Comparison of ENCODE assay signal across 25 cellular contexts in the genomic region with DNA sequence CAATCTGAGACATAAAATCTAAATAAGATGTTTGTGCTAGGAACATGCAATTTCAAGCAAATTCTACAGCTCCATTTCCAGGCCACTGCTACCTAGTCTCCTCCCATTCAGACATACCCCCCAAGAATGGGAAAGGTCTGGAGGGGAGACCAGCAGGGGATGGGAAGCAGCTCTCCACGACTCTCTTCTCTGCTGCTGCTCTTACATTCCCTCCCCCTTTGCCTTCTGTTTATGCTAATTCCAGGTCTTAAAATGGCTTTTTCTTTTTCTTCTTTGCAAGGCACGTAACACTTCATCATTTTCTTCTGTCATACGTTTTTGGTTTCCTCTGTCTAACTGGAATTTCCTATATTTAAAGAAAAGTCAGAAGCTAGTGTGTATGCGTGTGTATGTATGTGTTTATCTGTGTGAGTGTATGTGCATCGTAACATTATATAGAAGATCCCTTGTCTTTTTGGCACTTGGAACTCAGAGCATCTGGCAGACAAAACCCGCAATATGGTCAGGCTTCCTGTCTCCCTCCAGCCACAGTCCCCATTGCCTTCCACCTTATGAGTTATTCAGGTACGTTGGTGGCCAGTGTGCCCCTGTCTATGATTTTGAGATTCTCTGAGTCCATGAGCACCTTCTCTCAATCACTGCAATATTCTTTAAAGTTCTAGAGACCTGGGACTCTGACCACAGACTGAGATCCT.
"Had no signal": no experiment of that assay in that cellular context is flagged by ENCODE, and none has a peak within 500 bp of the region (broad histone marks: within the 10 kb centered on the region; RNA-seq: fewer than 3 reads in every experiment).

No MANE protein-coding gene starts in this region.

- H3K27me3 ChIP-seq: esophagus squamous epithelium, heart right ventricle, left lung, sigmoid colon, testis, tibial artery had no signal

- H3K4me3 Mint-ChIP-seq: naive thymus-derived CD8-positive, alpha-beta T cell; nephron progenitor cell; stimulated activated memory B cell treated with anti-CD40 and anti-IgM and Interleukin-4, amounts not matched to agents 10 μg/mL and 1 μg/mL and 100 μg/mL, for 72 hours; type B pancreatic cell had no signal

- ATAC-seq: heart right ventricle; left cardiac atrium; left lung; naive thymus-derived CD8-positive, alpha-beta T cell; psoas muscle; right cardiac atrium; stimulated activated memory B cell treated with anti-CD40 and anti-IgM and Interleukin-4, amounts not matched to agents 10 μg/mL and 1 μg/mL and 100 μg/mL, for 72 hours; stimulated activated naive CD8-positive, alpha-beta T cell treated with anti-CD3 and anti-CD28 coated beads, Interleukin-15, Interleukin-2, amounts not matched to agents 100 U/mL and 50 U/mL, for 24 hours had no signal

- H3K9me3 ChIP-seq: testis had no signal

- H3K27ac Mint-ChIP-seq: naive thymus-derived CD8-positive, alpha-beta T cell; nephron progenitor cell; stimulated activated memory B cell treated with anti-CD40 and anti-IgM and Interleukin-4, amounts not matched to agents 10 μg/mL and 1 μg/mL and 100 μg/mL, for 72 hours; type B pancreatic cell had no signal

- H3K4me1 Mint-ChIP-seq: naive thymus-derived CD8-positive, alpha-beta T cell; stimulated activated memory B cell treated with anti-CD40 and anti-IgM and Interleukin-4, amounts not matched to agents 10 μg/mL and 1 μg/mL and 100 μg/mL, for 72 hours had no signal

- H3K36me3 Mint-ChIP-seq: stimulated activated memory B cell treated with anti-CD40 and anti-IgM and Interleukin-4, amounts not matched to agents 10 μg/mL and 1 μg/mL and 100 μg/mL, for 72 hours; type B pancreatic cell had no signal

- H3K27ac ChIP-seq: esophagus squamous epithelium, heart right ventricle, left lung, psoas muscle, sigmoid colon, testis, tibial artery had no signal

- H3K4me3 ChIP-seq: esophagus squamous epithelium, heart right ventricle, left lung, psoas muscle, sigmoid colon, testis, tibial artery had no signal

- H3K36me3 ChIP-seq: esophagus squamous epithelium, heart right ventricle, left lung, sigmoid colon, tibial artery had no signal

- DNase-seq: dermis blood vessel endothelial cell; effector memory CD4-positive, alpha-beta T cell; erythroblast; esophagus squamous epithelium; foreskin melanocyte; glutamatergic neuron; heart right ventricle; hippocampal formation; left cardiac atrium; left lung; mesenchymal stem cell; naive thymus-derived CD8-positive, alpha-beta T cell; nephron progenitor cell; nucleus accumbens; posterior cingulate gyrus; psoas muscle; right cardiac atrium; sigmoid colon; stimulated activated CD4-positive, alpha-beta T cell treated with anti-CD3 and anti-CD28 coated beads, Interleukin-2, amount 100 ng/mL, for 24 hours; stimulated activated CD4-positive, alpha-beta T cell treated with anti-CD3 and anti-CD28 coated beads, Interleukin-4, amount 100 ng/mL, for 4 hours; stimulated activated naive CD8-positive, alpha-beta T cell treated with anti-CD3 and anti-CD28 coated beads, Interleukin-15, Interleukin-2, amounts not matched to agents 100 U/mL and 50 U/mL, for 24 hours; testis; tibial artery had no signal

- H3K4me1 ChIP-seq: heart right ventricle, left lung, psoas muscle, sigmoid colon, tibial artery had no signal

- H3K27me3 Mint-ChIP-seq: naive thymus-derived CD8-positive, alpha-beta T cell; stimulated activated memory B cell treated with anti-CD40 and anti-IgM and Interleukin-4, amounts not matched to agents 10 μg/mL and 1 μg/mL and 100 μg/mL, for 72 hours; type B pancreatic cell had no signal
